15 cellular contexts compared by ENCODE assay signal in the genomic region with DNA sequence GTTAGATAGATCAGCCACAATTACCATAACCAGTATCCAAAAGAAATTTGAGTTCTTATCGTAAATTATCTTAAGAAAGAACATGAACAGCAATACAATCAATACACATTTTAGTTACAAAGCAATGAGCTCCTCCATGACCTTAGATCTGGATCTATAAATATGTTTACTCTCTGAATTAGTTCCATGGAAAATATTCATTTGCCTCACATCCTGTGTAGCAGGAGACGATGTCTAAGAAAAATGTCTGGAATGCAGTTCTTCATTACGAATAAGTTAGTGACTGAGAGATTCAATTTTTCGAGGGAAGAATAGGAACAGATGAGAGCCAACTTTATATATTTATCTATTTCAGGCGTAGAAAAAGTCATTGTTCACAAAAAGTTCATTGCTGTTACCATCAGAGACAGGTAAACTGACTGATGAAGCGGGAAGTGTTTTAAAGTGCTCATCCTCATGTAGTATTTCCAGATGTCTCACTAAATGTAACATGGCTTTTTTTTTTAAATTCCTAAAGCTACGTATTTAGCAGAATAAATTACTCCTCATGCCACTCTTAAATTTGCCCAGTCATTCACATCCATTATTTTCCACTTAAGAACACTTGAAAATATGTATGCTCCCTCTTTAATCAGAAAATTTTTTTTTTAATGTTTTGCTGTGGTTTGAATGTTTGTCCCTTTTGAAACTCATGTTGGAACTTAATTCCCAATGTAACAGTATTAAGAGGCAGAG.
DNase-seq lines count a peak whose midpoint lies in the region; ATAC-seq lines count a peak whose summit lies in the region.
"Had no signal": no experiment of that assay in that cellular context is flagged by ENCODE, and none has a peak within 500 bp of the region (broad histone marks: within the 10 kb centered on the region; RNA-seq: fewer than 3 reads in every experiment).

No MANE protein-coding gene starts in this region.

- DNase-seq in AG08395 (ENCODE audit: low spot score) (peak; percentile 37), M059J (ENCODE audit: low read depth) (peak; percentile 65), dedifferentiated amniotic fluid mesenchymal stem cell (ENCODE audit: extremely low spot score) (peak; percentile 82), left kidney (ENCODE audit: low read depth, low spot score) (peak; percentile 5), aorta (no peak)
- DNase-seq: BE2C; mammary epithelial cell; PC-9; stimulated activated CD4-positive, alpha-beta T cell treated with anti-CD3 and anti-CD28 coated beads, Interleukin-4, amount 100 ng/mL, for 4 hours had no signal

- no peaks in the 10 kb centered on the region for H3K4me1 ChIP-seq in aorta (ENCODE audit: control insufficient read depth in 1 of 2, insufficient read depth in 2 of 2, low read length in 2 of 2)
- H3K4me1 ChIP-seq: BE2C, parathyroid adenoma had no signal

- ATAC-seq in GM21737 (IDR thresholded peaks at IDR 0.05; ENCODE audit: unreplicated experiment) (no peak), GM21447 (IDR thresholded peaks at IDR 0.05; ENCODE audit: unreplicated experiment) (no peak), HG03139 (IDR thresholded peaks at IDR 0.05; ENCODE audit: unreplicated experiment) (no peak), aorta (ENCODE audit: low FRiP score) (no peak)
- ATAC-seq: activated naive CD4-positive, alpha-beta T cell treated with anti-CD3 and anti-CD28 coated beads, Interleukin-2, amount 50 U/mL, for 72 hours had no signal

- no peaks in the 10 kb centered on the region for H3K27me3 ChIP-seq in aorta (ENCODE audit: control insufficient read depth in 1 of 2, insufficient read depth in 2 of 2, low read length in 1 of 2)
- H3K27me3 ChIP-seq: BE2C, hepatocyte had no signal

- no peaks in the 10 kb centered on the region for H3K9me3 ChIP-seq in aorta (ENCODE audit: control insufficient read depth, low read length)
- H3K9me3 ChIP-seq: BE2C had no signal

- intact Hi-C loops in aorta (cut with DNase I): no loop called here

- WGBS in aorta, 2 donors: 36 to 40% methylated on average over 7 of the region's 7 CpGs

- no peak overlapping the region for H3K4me3 ChIP-seq in aorta (ENCODE audit: low read length in 2 of 2)
- H3K4me3 ChIP-seq: hepatocyte, PC-9 had no signal

- no peak overlapping the region for H3K27ac ChIP-seq in aorta (ENCODE audit: low read depth in 1 of 2, low read length in 2 of 2)
- H3K27ac ChIP-seq: hepatocyte, parathyroid adenoma, PC-9 had no signal

- H3K36me3 ChIP-seq in aorta (ENCODE audit: control insufficient read depth in 1 of 2, insufficient read depth in 2 of 2, low read length in 1 of 2): no peaks in the 10 kb centered on the region
- H3K36me3 ChIP-seq: BE2C had no signal

Comparison
In these comparisons a context has a peak if more than half of its experiments do, and no peak if none do; other contexts are left out.
1. DNase-seq: peak in AG08395 (single experiment), M059J (single experiment), dedifferentiated amniotic fluid mesenchymal stem cell (single experiment) and left kidney (single experiment); none in aorta (0 of 2).